Comparison of ENCODE assay signal across 15 cellular contexts in genomic region chr13:113485545-113485944, GRCh38. TPM values are rescaled to one million over a fixed set of nuclear protein-coding genes. Genes with fewer than 3 reads are reported as not detected.
A peak's percentile ranks its signal among the peaks of the same experiment; 100 is the strongest.
DNase-seq lines count a peak whose midpoint lies in the region; ATAC-seq and TF ChIP-seq lines count a peak whose summit lies in the region.
"Had no signal": no experiment of that assay in that cellular context is flagged by ENCODE, and none has a peak within 500 bp of the region (broad histone marks: within the 10 kb centered on the region; RNA-seq: fewer than 3 reads in every experiment).

No MANE protein-coding gene starts in this region.

- H3K36me3 ChIP-seq in hepatocyte (replicated peaks; ENCODE audit: insufficient read depth, low read depth) (no peaks in the 10 kb centered on the region), gastrocnemius medialis (no peaks in the 10 kb centered on the region)

- H3K4me3 Mint-ChIP-seq in glutamatergic neuron (ENCODE audit: unreplicated experiment): peak overlapping the region; percentile 42
- H3K4me3 Mint-ChIP-seq in stimulated activated effector memory CD8-positive, alpha-beta T cell treated with anti-CD3 and anti-CD28 coated beads, Interleukin-12 subunit alpha, Interleukin-12 subunit beta, amount 100 ng/mL, for 72 hours: no peak overlapping the region
- no peak overlapping the region for H3K4me3 Mint-ChIP-seq in activated CD8-positive, alpha-beta T cell treated with anti-CD3 and anti-CD28 coated beads for 36 hours

- ATAC-seq in gastrocnemius medialis: no peak
- no peak for ATAC-seq in stimulated activated effector memory CD8-positive, alpha-beta T cell treated with anti-CD3 and anti-CD28 coated beads, Interleukin-12 subunit alpha, Interleukin-12 subunit beta, amount 100 ng/mL, for 72 hours
- no peak for ATAC-seq in activated CD8-positive, alpha-beta T cell treated with anti-CD3 and anti-CD28 coated beads for 36 hours

- peaks cover 6% of the 10 kb centered on the region for H3K4me1 ChIP-seq in hepatocyte (ENCODE audit: insufficient read depth)
- peaks cover 76 to 79% of the 10 kb centered on the region in 2 donors for H3K4me1 ChIP-seq in gastrocnemius medialis

- TF ChIP-seq POLR2A in gastrocnemius medialis (IDR thresholded peaks at IDR 0.05): no peak

- peak overlapping the region; percentile 23 for H3K4me2 ChIP-seq in hepatocyte
- H3K4me2 ChIP-seq: KMS-11 had no signal

- no peaks in the 10 kb centered on the region for H3K9me2 ChIP-seq in hepatocyte (replicated peaks; ENCODE audit: insufficient read depth)

- peaks cover 25% of the 10 kb centered on the region for H4K20me1 ChIP-seq in hepatocyte (ENCODE audit: insufficient read depth, poor library complexity, severe bottlenecking)

- H3K27me3 ChIP-seq in hepatocyte: no peaks in the 10 kb centered on the region
- no peaks in the 10 kb centered on the region for H3K27me3 ChIP-seq in gastrocnemius medialis
- H3K27me3 ChIP-seq: Peyer's patch had no signal

- peak; percentile 21 for DNase-seq in SK-N-DZ (ENCODE audit: low spot score)
- no peak for DNase-seq in glutamatergic neuron
- DNase-seq in hepatocyte (ENCODE audit: low spot score): no peak
- DNase-seq in gastrocnemius medialis: no peak
- no peak for DNase-seq in NCI-H2081 treated with DMSO at 0.1 percent for 48 hours (lab: John Stamatoyannopoulos, UW)
- no peak for DNase-seq in stimulated activated effector memory CD8-positive, alpha-beta T cell treated with anti-CD3 and anti-CD28 coated beads, Interleukin-12 subunit alpha, Interleukin-12 subunit beta, amount 100 ng/mL, for 72 hours (ENCODE audit: low spot score in 2 of 2)
- DNase-seq in activated CD8-positive, alpha-beta T cell treated with anti-CD3 and anti-CD28 coated beads for 36 hours: no peak
- DNase-seq: C1 segment of cervical spinal cord; NCI-H1436; NCI-H2029; NCI-H446 treated with DMSO at 0.1 percent for 48 hours; NK-92 treated with Interleukin-12 subunit alpha and Interleukin-12 subunit beta, amount 100 ng/mL, for 24 hours; Peyer's patch; SHP77 had no signal

- CTCF ChIA-PET in activated CD8-positive, alpha-beta T cell treated with anti-CD3 and anti-CD28 coated beads for 36 hours (lab: Charles Lee): no interaction called here

- H3K36me3 Mint-ChIP-seq in glutamatergic neuron (ENCODE audit: unreplicated experiment): peaks cover 4% of the 10 kb centered on the region
- H3K36me3 Mint-ChIP-seq in stimulated activated effector memory CD8-positive, alpha-beta T cell treated with anti-CD3 and anti-CD28 coated beads, Interleukin-12 subunit alpha, Interleukin-12 subunit beta, amount 100 ng/mL, for 72 hours: peaks cover 7% of the 10 kb centered on the region
- peaks cover 2% of the 10 kb centered on the region for H3K36me3 Mint-ChIP-seq in activated CD8-positive, alpha-beta T cell treated with anti-CD3 and anti-CD28 coated beads for 36 hours (ENCODE audit: low read depth)

- TF ChIP-seq CTCF in glutamatergic neuron (IDR thresholded peaks at IDR 0.05; ENCODE audit: partially characterized antibody, unreplicated experiment) (no peak), hepatocyte (IDR thresholded peaks at IDR 0.05; ENCODE audit: poor library complexity) (no peak), gastrocnemius medialis (IDR thresholded peaks at IDR 0.05 in 4 of 5, conservative IDR thresholded peaks at IDR 0.05 in 1 of 5) (no peak)
- TF ChIP-seq CTCF in activated CD8-positive, alpha-beta T cell treated with anti-CD3 and anti-CD28 coated beads for 36 hours (IDR thresholded peaks at IDR 0.05): no peak

- intact Hi-C loops in gastrocnemius medialis (cut with DNase I; ENCODE audit: low total_unique reads): no loop called here
- intact Hi-C loops in activated CD8-positive, alpha-beta T cell treated with anti-CD3 and anti-CD28 coated beads for 36 hours (cut with micrococcal nuclease): no loop called here

- peak overlapping the region; percentile 21 for H3K27ac ChIP-seq in hepatocyte
- peak overlapping the region; percentile 89 to 94 (median 92) for H3K27ac ChIP-seq in gastrocnemius medialis
- H3K27ac ChIP-seq: KMS-11, Peyer's patch had no signal

- H3K9me3 Mint-ChIP-seq in glutamatergic neuron (ENCODE audit: unreplicated experiment): peaks cover 10% of the 10 kb centered on the region
- no peaks in the 10 kb centered on the region for H3K9me3 Mint-ChIP-seq in stimulated activated effector memory CD8-positive, alpha-beta T cell treated with anti-CD3 and anti-CD28 coated beads, Interleukin-12 subunit alpha, Interleukin-12 subunit beta, amount 100 ng/mL, for 72 hours
- H3K9me3 Mint-ChIP-seq in activated CD8-positive, alpha-beta T cell treated with anti-CD3 and anti-CD28 coated beads for 36 hours: no peaks in the 10 kb centered on the region

- H3K4me3 ChIP-seq in hepatocyte (no peak overlapping the region), gastrocnemius medialis (no peak overlapping the region)
- H3K4me3 ChIP-seq: Peyer's patch had no signal

- no peak overlapping the region for H3K27ac Mint-ChIP-seq in glutamatergic neuron (ENCODE audit: unreplicated experiment)
- H3K27ac Mint-ChIP-seq in stimulated activated effector memory CD8-positive, alpha-beta T cell treated with anti-CD3 and anti-CD28 coated beads, Interleukin-12 subunit alpha, Interleukin-12 subunit beta, amount 100 ng/mL, for 72 hours: no peak overlapping the region
- H3K27ac Mint-ChIP-seq in activated CD8-positive, alpha-beta T cell treated with anti-CD3 and anti-CD28 coated beads for 36 hours: no peak overlapping the region

- in situ Hi-C loops in gastrocnemius medialis (cut with MboI; ENCODE audit: low sequenced_read_pairs in 4 of 4): no loop called here

- peaks cover 45% of the 10 kb centered on the region for H3K4me1 Mint-ChIP-seq in glutamatergic neuron (ENCODE audit: low read depth, unreplicated experiment)
- H3K4me1 Mint-ChIP-seq in stimulated activated effector memory CD8-positive, alpha-beta T cell treated with anti-CD3 and anti-CD28 coated beads, Interleukin-12 subunit alpha, Interleukin-12 subunit beta, amount 100 ng/mL, for 72 hours: peaks cover 50% of the 10 kb centered on the region
- H3K4me1 Mint-ChIP-seq in activated CD8-positive, alpha-beta T cell treated with anti-CD3 and anti-CD28 coated beads for 36 hours (ENCODE audit: low read depth): peaks cover 41% of the 10 kb centered on the region

- 72% methylated on average over 13 of the region's 13 CpGs for WGBS in hepatocyte (ENCODE audit: low lambda C conversion rate, missing lambda C conversion rate)

- no peaks in the 10 kb centered on the region for H3K9me3 ChIP-seq in hepatocyte (ENCODE audit: low read depth)
- H3K9me3 ChIP-seq in gastrocnemius medialis: no peaks in the 10 kb centered on the region
- H3K9me3 ChIP-seq: Peyer's patch had no signal

- no peak overlapping the region for H2AFZ ChIP-seq in hepatocyte

- H3K27me3 Mint-ChIP-seq in glutamatergic neuron (ENCODE audit: unreplicated experiment): peaks cover 15% of the 10 kb centered on the region
- no peaks in the 10 kb centered on the region for H3K27me3 Mint-ChIP-seq in activated CD8-positive, alpha-beta T cell treated with anti-CD3 and anti-CD28 coated beads for 36 hours

- H3K79me2 ChIP-seq in hepatocyte: peaks cover 88% of the 10 kb centered on the region

- POLR2A ChIA-PET in activated CD8-positive, alpha-beta T cell treated with anti-CD3 and anti-CD28 coated beads for 36 hours (lab: Charles Lee): interaction anchor here (0.9 kb wide), 1 partner anchor 12 kb away, joined by 3 read pairs; no protein-coding TSS in a partner anchor

RNA-seq across cellular contexts. Expression of gene DCUN1D2, which starts 5.0 kb away (rescaled TPM):
- polyA plus RNA-seq in SK-N-DZ (2014; cell fraction: cytosol; rRNA removed): 24.9 and 26.8 TPM in 2 replicates
- 33.6 and 77.2 TPM in 2 replicates for polyA plus RNA-seq in SK-N-DZ (2014; cell fraction: nucleus; rRNA removed)
- 97.7 TPM for total RNA-seq in glutamatergic neuron (ENCODE audit: unreplicated experiment)
- total RNA-seq in hepatocyte: 10.2 and 10.4 TPM in 2 replicates
- polyA plus RNA-seq in hepatocyte: 4.1 and 8.4 TPM in 2 replicates
- 10 to 100 TPM; 45.1 to 63.6 (median 56.0) TPM for total RNA-seq in gastrocnemius medialis
- 10 to 100 TPM; 13.4 to 14.7 TPM for total RNA-seq in activated CD8-positive, alpha-beta T cell treated with anti-CD3 and anti-CD28 coated beads for 36 hours

RNA-seq across cellular contexts. Expression of gene ADPRHL1, which starts 32.3 kb away (rescaled TPM):
- 1.8 and 1.9 TPM in 2 replicates for polyA plus RNA-seq in SK-N-DZ (2014; cell fraction: cytosol; rRNA removed)
- polyA plus RNA-seq in SK-N-DZ (2014; cell fraction: nucleus; rRNA removed): 1.0 and 1.6 TPM in 2 replicates
- total RNA-seq in glutamatergic neuron (ENCODE audit: unreplicated experiment) (20.7 TPM), hepatocyte (1.1 and 1.2 TPM in 2 replicates), gastrocnemius medialis (100 to 1,000 TPM; 224 to 354 (median 295) TPM)
- polyA plus RNA-seq in hepatocyte: 0.58 and 1.0 TPM in 2 replicates
- total RNA-seq in activated CD8-positive, alpha-beta T cell treated with anti-CD3 and anti-CD28 coated beads for 36 hours: under 1 TPM; 0.23 to 0.36 TPM

Comparison
In these comparisons a context has a peak if more than half of its experiments do, and no peak if none do; other contexts are left out.
1. RNA of gene ADPRHL1, which starts 32.3 kb away (total RNA-seq): 224 to 354 TPM in gastrocnemius medialis; 20.7 TPM in glutamatergic neuron (single experiment), 1.1 to 1.2 TPM in hepatocyte and 0.23 to 0.36 TPM in activated CD8-positive, alpha-beta T cell treated with anti-CD3 and anti-CD28 coated beads for 36 hours; every median in the first group is over 10 times any median in the second.